Comparison of ENCODE assay signal across 8 cellular contexts in the genomic region with DNA sequence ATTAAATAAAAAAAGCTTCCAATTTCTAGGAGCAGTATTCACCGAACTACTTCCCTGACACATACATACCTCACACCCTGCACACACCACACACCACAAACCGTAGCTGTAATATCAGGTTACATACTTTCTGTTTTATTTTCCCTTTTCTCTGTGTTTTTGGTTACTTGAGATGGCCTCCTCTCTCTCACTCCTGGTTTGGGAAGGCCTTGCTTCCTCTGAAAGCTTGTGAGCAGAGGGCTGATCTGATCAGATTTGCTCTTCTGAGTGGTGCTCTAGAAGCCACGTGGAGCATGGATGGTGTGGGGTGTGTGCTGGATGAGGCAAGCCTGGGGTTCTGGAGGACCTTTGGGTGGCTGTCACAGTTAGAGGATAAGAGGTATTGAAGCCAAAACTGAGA. TPM values are rescaled to one million over a fixed set of nuclear protein-coding genes. Genes with fewer than 3 reads are reported as not detected.
A peak's percentile ranks its signal among the peaks of the same experiment; 100 is the strongest.
DNase-seq lines count a peak whose midpoint lies in the region; ATAC-seq lines count a peak whose summit lies in the region.

No MANE protein-coding gene starts in this region.

- CTCF ChIA-PET in activated naive CD4-positive, alpha-beta T cell treated with anti-CD3 and anti-CD28 coated beads for 36 hours (lab: Charles Lee) = interaction anchor here (0.7 to 1.0 kb wide), 2 partner anchors 14 to 35 kb away, joined by 3 to 4 read pairs; no protein-coding TSS in a partner anchor

- no peaks in the 10 kb centered on the region for H3K36me3 Mint-ChIP-seq in activated naive CD4-positive, alpha-beta T cell treated with anti-CD3 and anti-CD28 coated beads for 36 hours (ENCODE audit: low read depth)
- H3K36me3 Mint-ChIP-seq in stimulated activated naive CD8-positive, alpha-beta T cell treated with anti-CD3 and anti-CD28 coated beads, Interleukin-15, Interleukin-2, amounts not matched to agents 100 ng/mL and 50 ng/mL, for 24 hours (ENCODE audit: low read depth) = no peaks in the 10 kb centered on the region

- no peaks in the 10 kb centered on the region for H3K9me3 Mint-ChIP-seq in activated naive CD4-positive, alpha-beta T cell treated with anti-CD3 and anti-CD28 coated beads for 36 hours
- H3K9me3 Mint-ChIP-seq in stimulated activated naive CD8-positive, alpha-beta T cell treated with anti-CD3 and anti-CD28 coated beads, Interleukin-15, Interleukin-2, amounts not matched to agents 100 ng/mL and 50 ng/mL, for 24 hours = no peaks in the 10 kb centered on the region

- H3K4me3 Mint-ChIP-seq in activated naive CD4-positive, alpha-beta T cell treated with anti-CD3 and anti-CD28 coated beads for 36 hours = no peak overlapping the region
- peak overlapping the region; percentile 57 for H3K4me3 Mint-ChIP-seq in stimulated activated naive CD8-positive, alpha-beta T cell treated with anti-CD3 and anti-CD28 coated beads, Interleukin-15, Interleukin-2, amounts not matched to agents 100 ng/mL and 50 ng/mL, for 24 hours

- H3K27ac Mint-ChIP-seq in activated naive CD4-positive, alpha-beta T cell treated with anti-CD3 and anti-CD28 coated beads for 36 hours = no peak overlapping the region
- peak overlapping the region; percentile 83 for H3K27ac Mint-ChIP-seq in stimulated activated naive CD8-positive, alpha-beta T cell treated with anti-CD3 and anti-CD28 coated beads, Interleukin-15, Interleukin-2, amounts not matched to agents 100 ng/mL and 50 ng/mL, for 24 hours

- intact Hi-C loops in activated naive CD4-positive, alpha-beta T cell treated with anti-CD3 and anti-CD28 coated beads for 36 hours (cut with micrococcal nuclease) = no loop called here

- H3K27me3 Mint-ChIP-seq in activated naive CD4-positive, alpha-beta T cell treated with anti-CD3 and anti-CD28 coated beads for 36 hours (ENCODE audit: low read depth) = peaks cover 2% of the 10 kb centered on the region
- no peaks in the 10 kb centered on the region for H3K27me3 Mint-ChIP-seq in stimulated activated naive CD8-positive, alpha-beta T cell treated with anti-CD3 and anti-CD28 coated beads, Interleukin-15, Interleukin-2, amounts not matched to agents 100 ng/mL and 50 ng/mL, for 24 hours

- ATAC-seq in HG03045 (IDR thresholded peaks at IDR 0.05; ENCODE audit: unreplicated experiment) = peak; percentile 95

- H3K4me1 Mint-ChIP-seq in activated naive CD4-positive, alpha-beta T cell treated with anti-CD3 and anti-CD28 coated beads for 36 hours (ENCODE audit: low read depth) = peaks cover 9% of the 10 kb centered on the region
- H3K4me1 Mint-ChIP-seq in stimulated activated naive CD8-positive, alpha-beta T cell treated with anti-CD3 and anti-CD28 coated beads, Interleukin-15, Interleukin-2, amounts not matched to agents 100 ng/mL and 50 ng/mL, for 24 hours (ENCODE audit: low read depth) = peaks cover 38% of the 10 kb centered on the region

- peak; percentile 39 for DNase-seq in activated naive CD4-positive, alpha-beta T cell treated with anti-CD3 and anti-CD28 coated beads for 36 hours
- DNase-seq in activated naive CD4-positive, alpha-beta T cell (lab: John Stamatoyannopoulos, UW) = no peak
- DNase-seq in activated gamma-delta T cell treated with anti-CD3 and anti-CD28 coated beads, Interleukin-2, amount 50 U/mL, for 16 hours (ENCODE audit: low read depth) = peak; percentile 27
- DNase-seq in mucosa of gallbladder (ENCODE audit: low spot score) = no peak
- no peak for DNase-seq in D341Med (ENCODE audit: low spot score)
- DNase-seq in COR-L47 (lab: John Stamatoyannopoulos, UW) = no peak

RNA-seq across cellular contexts. Expression of a gene that starts 20.9 kb away (rescaled TPM):
- 10 to 100 TPM; 35.3 to 39.9 TPM for total RNA-seq in activated naive CD4-positive, alpha-beta T cell treated with anti-CD3 and anti-CD28 coated beads for 36 hours
- total RNA-seq in mucosa of gallbladder = 107 TPM

Comparison
In these comparisons a context has a peak if more than half of its experiments do, and no peak if none do; other contexts are left out.
1. DNase-seq: peak in activated naive CD4-positive, alpha-beta T cell treated with anti-CD3 and anti-CD28 coated beads for 36 hours (single experiment) and activated gamma-delta T cell treated with anti-CD3 and anti-CD28 coated beads, Interleukin-2, amount 50 U/mL, for 16 hours (single experiment); none in activated naive CD4-positive, alpha-beta T cell (0 of 4), mucosa of gallbladder (single experiment), D341Med (single experiment) and COR-L47 (single experiment).